ENCODE assay signal across 9 cellular contexts in genomic region chr12:27246141-27246540, GRCh38. TPM values are rescaled to one million over a fixed set of nuclear protein-coding genes. Genes with fewer than 3 reads are reported as not detected.
DNase-seq lines count a peak whose midpoint lies in the region; ATAC-seq and TF ChIP-seq lines count a peak whose summit lies in the region.
"Had no signal": no experiment of that assay in that cellular context is flagged by ENCODE, and none has a peak within 500 bp of the region (broad histone marks: within the 10 kb centered on the region; RNA-seq: fewer than 3 reads in every experiment).

No MANE protein-coding gene starts in this region.

- H3K4me3 ChIP-seq in cardiac muscle cell (peak overlapping the region; percentile 49), tibial artery (peak overlapping the region; percentile 78 to 93), Peyer's patch (peak overlapping the region in 1 of 4 donors; percentile 75)

- H3K36me3 ChIP-seq in cardiac muscle cell (no peaks in the 10 kb centered on the region), tibial artery (no peaks in the 10 kb centered on the region), Peyer's patch (no peaks in the 10 kb centered on the region)
- H3K36me3 ChIP-seq: lower lobe of right lung had no signal

- H3K9me3 Mint-ChIP-seq in activated naive CD8-positive, alpha-beta T cell treated with anti-CD3 and anti-CD28 coated beads, Interleukin-2, amount 50 U/mL, for 24 hours, result peaks cover 5% of the 10 kb centered on the region

- no peak for TF ChIP-seq POLR2A in Peyer's patch (IDR thresholded peaks at IDR 0.05)

- no peak overlapping the region for H3K27ac Mint-ChIP-seq in activated naive CD8-positive, alpha-beta T cell treated with anti-CD3 and anti-CD28 coated beads, Interleukin-2, amount 50 U/mL, for 24 hours

- H3K36me3 Mint-ChIP-seq in activated naive CD8-positive, alpha-beta T cell treated with anti-CD3 and anti-CD28 coated beads, Interleukin-2, amount 50 U/mL, for 24 hours (ENCODE audit: low read depth), result peaks cover 4% of the 10 kb centered on the region

- H3K4me1 Mint-ChIP-seq in activated naive CD8-positive, alpha-beta T cell treated with anti-CD3 and anti-CD28 coated beads, Interleukin-2, amount 50 U/mL, for 24 hours, result peaks cover 36% of the 10 kb centered on the region

- ATAC-seq in Right ventricle myocardium inferior, result no peak
- ATAC-seq in activated naive CD8-positive, alpha-beta T cell treated with anti-CD3 and anti-CD28 coated beads, Interleukin-2, amount 50 U/mL, for 24 hours, result no peak
- ATAC-seq: lower lobe of right lung had no signal

- DNase-seq in cardiac muscle cell (ENCODE audit: low read depth in 1 of 2, low spot score in 1 of 2), result no peak
- DNase-seq in Right ventricle myocardium inferior (ENCODE audit: missing footprints), result no peak
- DNase-seq in activated naive CD8-positive, alpha-beta T cell treated with anti-CD3 and anti-CD28 coated beads, Interleukin-2, amount 50 U/mL, for 24 hours, result no peak
- peak; percentile 26 for DNase-seq in left kidney (ENCODE audit: low read depth, low spot score)
- no peak for DNase-seq in tibial artery
- DNase-seq in NCI-H1694 treated with DMSO at 0.1 percent for 48 hours (lab: John Stamatoyannopoulos, UW), result no peak
- no peak for DNase-seq in Peyer's patch
- no peak for DNase-seq in DMS79 (lab: John Stamatoyannopoulos, UW)
- DNase-seq: lower lobe of right lung had no signal

- H3K9me3 ChIP-seq in cardiac muscle cell (ENCODE audit: low read depth) (no peaks in the 10 kb centered on the region), tibial artery (no peaks in the 10 kb centered on the region), Peyer's patch (no peaks in the 10 kb centered on the region)
- H3K9me3 ChIP-seq: lower lobe of right lung had no signal

- H3K27me3 Mint-ChIP-seq in activated naive CD8-positive, alpha-beta T cell treated with anti-CD3 and anti-CD28 coated beads, Interleukin-2, amount 50 U/mL, for 24 hours, result no peaks in the 10 kb centered on the region

- intact Hi-C loops in Right ventricle myocardium inferior (cut with DNase I), result loop anchor here (5.0 kb wide), 1 partner anchor 56 kb away; no protein-coding TSS in a partner anchor
- intact Hi-C loops in tibial artery (cut with DNase I; ENCODE audit: low total_unique reads), result loop anchor here (5.0 to 10.0 kb wide), 2 partner anchors 44 to 59 kb away; no protein-coding TSS in a partner anchor

- H3K4me1 ChIP-seq in cardiac muscle cell (ENCODE audit: low read depth), result peaks cover 10% of the 10 kb centered on the region
- peaks cover 0 to 46% (median 11%) of the 10 kb centered on the region in 4 donors for H3K4me1 ChIP-seq in tibial artery
- H3K4me1 ChIP-seq in Peyer's patch, result peaks cover 0 to 28% (median 5%) of the 10 kb centered on the region in 4 donors

- H3K27me3 ChIP-seq in cardiac muscle cell (no peaks in the 10 kb centered on the region), tibial artery (no peaks in the 10 kb centered on the region), Peyer's patch (no peaks in the 10 kb centered on the region)

- H3K4me3 Mint-ChIP-seq in activated naive CD8-positive, alpha-beta T cell treated with anti-CD3 and anti-CD28 coated beads, Interleukin-2, amount 50 U/mL, for 24 hours, result peak overlapping the region; percentile 97

- no peak overlapping the region for H3K27ac ChIP-seq in cardiac muscle cell
- peak overlapping the region; percentile 93 to 96 for H3K27ac ChIP-seq in tibial artery
- peak overlapping the region in 1 of 4 donors; percentile 91 for H3K27ac ChIP-seq in Peyer's patch

- TF ChIP-seq CTCF in cardiac muscle cell (IDR thresholded peaks at IDR 0.05; ENCODE audit: low read depth, low read length) (no peak), tibial artery (IDR thresholded peaks at IDR 0.05) (no peak), Peyer's patch (IDR thresholded peaks at IDR 0.05) (no peak)

RNA-seq across cellular contexts. Expression of gene STK38L, which starts 2.1 kb away (rescaled TPM):
- total RNA-seq in cardiac muscle cell (29.3 and 30.0 TPM in 2 replicates), Right ventricle myocardium inferior (48.7 TPM), Peyer's patch (10 to 100 TPM; 19.6 to 33.0 (median 22.1) TPM)
- polyA plus RNA-seq in cardiac muscle cell, result 19.5 and 20.3 TPM in 2 replicates
